12 cellular contexts compared by ENCODE assay signal in the genomic region with DNA sequence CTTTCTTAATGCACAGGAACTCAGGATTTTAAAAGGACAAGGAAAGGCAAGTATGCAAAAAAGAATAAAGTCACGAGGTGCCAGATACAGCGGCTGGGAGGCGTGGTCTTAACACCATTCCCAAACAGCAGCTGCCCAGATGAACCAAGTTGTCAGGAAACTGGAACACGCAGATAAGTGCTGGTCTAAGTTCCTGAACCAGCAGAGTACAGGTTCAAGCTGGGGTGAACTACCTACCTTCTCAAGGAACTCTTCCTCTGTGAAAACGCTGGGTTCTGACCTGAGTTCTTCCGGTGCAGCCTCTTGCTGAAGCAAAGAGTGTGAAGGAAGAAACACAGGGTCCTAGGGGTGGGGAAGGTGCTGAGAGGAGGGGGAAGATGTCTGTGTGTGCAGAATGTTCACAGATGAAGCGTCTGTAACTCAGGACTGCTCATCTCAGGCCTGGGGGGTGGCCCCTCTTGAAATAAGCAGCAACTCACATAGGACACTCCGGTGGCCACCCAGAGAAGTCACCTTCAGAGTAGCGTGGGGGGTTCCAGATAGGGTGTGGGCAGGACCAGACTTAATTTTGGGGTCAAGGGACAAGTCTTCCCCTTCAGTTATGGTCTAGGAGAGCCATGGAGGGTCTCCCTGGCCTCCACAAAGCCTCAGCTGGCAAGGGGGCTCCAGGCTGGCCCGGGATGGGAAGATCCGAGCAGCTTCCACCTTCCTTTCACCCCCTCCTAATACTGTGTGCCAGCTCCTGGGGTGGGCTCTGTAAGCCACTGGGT. TPM values are rescaled to one million over a fixed set of nuclear protein-coding genes. Genes with fewer than 3 reads are reported as not detected.
DNase-seq lines count a peak whose midpoint lies in the region; ATAC-seq and TF ChIP-seq lines count a peak whose summit lies in the region.
"Had no signal": no experiment of that assay in that cellular context is flagged by ENCODE, and none has a peak within 500 bp of the region (broad histone marks: within the 10 kb centered on the region; RNA-seq: fewer than 3 reads in every experiment).

No MANE protein-coding gene starts in this region.

- CTCF ChIA-PET in activated CD4-positive, alpha-beta T cell treated with anti-CD3 and anti-CD28 coated beads, Interleukin-2, amount 10 ng/mL, durations not matched to agents 7 days and 5 days (lab: Charles Lee), result no interaction called here
- CTCF ChIA-PET in WTC11 (lab: Charles Lee), result interaction anchor here (0.9 kb wide), 1 partner anchor 55 kb away, joined by 3 read pairs; no protein-coding TSS in a partner anchor

- POLR2A ChIA-PET in activated CD4-positive, alpha-beta T cell treated with anti-CD3 and anti-CD28 coated beads, Interleukin-2, amount 10 ng/mL, durations not matched to agents 7 days and 5 days (lab: Charles Lee), result no interaction called here
- POLR2A ChIA-PET in WTC11 (lab: Charles Lee), result no interaction called here

- peaks cover 13% of the 10 kb centered on the region for H3K36me3 Mint-ChIP-seq in activated CD4-positive, alpha-beta T cell treated with anti-CD3 and anti-CD28 coated beads, Interleukin-2, amount 10 ng/mL, durations not matched to agents 7 days and 5 days (ENCODE audit: low read depth)
- H3K36me3 Mint-ChIP-seq in WTC11, result peaks cover 23% of the 10 kb centered on the region
- peaks cover 11 to 18% (median 13%) of the 10 kb centered on the region in 3 donors for H3K36me3 Mint-ChIP-seq in immature natural killer cell

- no peak overlapping the region for H3K4me3 ChIP-seq in subcutaneous abdominal adipose tissue (ENCODE audit: low read depth in 1 of 5, low read length in 5 of 5)

- H3K27me3 Mint-ChIP-seq in activated CD4-positive, alpha-beta T cell treated with anti-CD3 and anti-CD28 coated beads, Interleukin-2, amount 10 ng/mL, durations not matched to agents 7 days and 5 days, result no peaks in the 10 kb centered on the region
- H3K27me3 Mint-ChIP-seq in WTC11 (ENCODE audit: low read depth) (no peaks in the 10 kb centered on the region), immature natural killer cell (ENCODE audit: low read depth in 3 of 3) (peaks cover 0 to 12% (median 7%) of the 10 kb centered on the region in 3 donors)

- DNase-seq in activated CD4-positive, alpha-beta T cell treated with anti-CD3 and anti-CD28 coated beads, Interleukin-2, amount 10 ng/mL, durations not matched to agents 7 days and 5 days, result peak; percentile 27
- DNase-seq in activated CD4-positive, alpha-beta T cell treated with anti-CD3 and anti-CD28 coated beads for 1 hour, result no peak
- DNase-seq in WTC11 (ENCODE audit: low spot score) (no peak), immature natural killer cell (peak; percentile 44 to 52 (median 50)), EL (no peak)
- DNase-seq: activated CD4-positive, CD25-positive, alpha-beta regulatory T cell; mesenchymal stem cell; NCI-H1694 had no signal

- peaks cover 0 to 51% (median 49%) of the 10 kb centered on the region in 5 donors for H3K4me1 ChIP-seq in subcutaneous abdominal adipose tissue (ENCODE audit: control insufficient read depth in 5 of 5, insufficient read depth in 5 of 5, low read length in 5 of 5)

- peak overlapping the region in 1 of 5 donors; percentile 2 for H3K9ac ChIP-seq in subcutaneous abdominal adipose tissue (ENCODE audit: low read length in 5 of 5)

- no peaks in the 10 kb centered on the region for H3K9me3 Mint-ChIP-seq in activated CD4-positive, alpha-beta T cell treated with anti-CD3 and anti-CD28 coated beads, Interleukin-2, amount 10 ng/mL, durations not matched to agents 7 days and 5 days
- H3K9me3 Mint-ChIP-seq in WTC11 (peaks cover 6% of the 10 kb centered on the region; the same call in 1 of the 2 replicates), immature natural killer cell (no peaks in the 10 kb centered on the region)

- peak overlapping the region; percentile 76 for H3K27ac Mint-ChIP-seq in activated CD4-positive, alpha-beta T cell treated with anti-CD3 and anti-CD28 coated beads, Interleukin-2, amount 10 ng/mL, durations not matched to agents 7 days and 5 days
- peak overlapping the region; percentile 74 for H3K27ac Mint-ChIP-seq in WTC11
- H3K27ac Mint-ChIP-seq in immature natural killer cell, result peak overlapping the region; percentile 92 to 97 (median 95)

- peaks cover 0 to 2% (median 0%) of the 10 kb centered on the region in 5 donors for H3K9me3 ChIP-seq in subcutaneous abdominal adipose tissue (ENCODE audit: control insufficient read depth in 5 of 5, low read length in 5 of 5)

- H3K36me3 ChIP-seq in subcutaneous abdominal adipose tissue (ENCODE audit: control insufficient read depth in 5 of 5, insufficient read depth in 5 of 5, low read length in 5 of 5), result peaks cover 0 to 11% (median 6%) of the 10 kb centered on the region in 5 donors

- TF ChIP-seq CTCF in WTC11 (IDR thresholded peaks at IDR 0.05), result no peak

- ATAC-seq in WTC11 (no peak), GM19324 (IDR thresholded peaks at IDR 0.05; ENCODE audit: low FRiP score, unreplicated experiment) (no peak), HG03159 (IDR thresholded peaks at IDR 0.05; ENCODE audit: unreplicated experiment) (no peak)

- no peaks in the 10 kb centered on the region for H3K27me3 ChIP-seq in subcutaneous abdominal adipose tissue (ENCODE audit: control insufficient read depth in 5 of 5, insufficient read depth in 4 of 5, low read length in 5 of 5)

- H3K4me1 Mint-ChIP-seq in activated CD4-positive, alpha-beta T cell treated with anti-CD3 and anti-CD28 coated beads, Interleukin-2, amount 10 ng/mL, durations not matched to agents 7 days and 5 days, result peaks cover 65% of the 10 kb centered on the region
- H3K4me1 Mint-ChIP-seq in WTC11 (peaks cover 53% of the 10 kb centered on the region), immature natural killer cell (peaks cover 85 to 87% of the 10 kb centered on the region in 2 donors)

- H3K27ac ChIP-seq in subcutaneous abdominal adipose tissue (ENCODE audit: low read depth, low read length), result peak overlapping the region; percentile 17
- H3K27ac ChIP-seq: HL-60 had no signal

- H3K4me3 Mint-ChIP-seq in activated CD4-positive, alpha-beta T cell treated with anti-CD3 and anti-CD28 coated beads, Interleukin-2, amount 10 ng/mL, durations not matched to agents 7 days and 5 days, result peak overlapping the region; percentile 48
- no peak overlapping the region for H3K4me3 Mint-ChIP-seq in WTC11
- H3K4me3 Mint-ChIP-seq in immature natural killer cell, result peak overlapping the region; percentile 86 to 96 (median 89)

TF ChIP-seq in WTC11, 78 proteins besides CTCF, POLR2A, EP300 and RAD21 (continues in another document):
- no peak for TF ChIP-seq ZNF396 (CRISPR knock-in tag; IDR thresholded peaks at IDR 0.05; ENCODE audit: borderline replicate concordance)
- TF ChIP-seq ESRRA (CRISPR knock-in tag; IDR thresholded peaks at IDR 0.05; ENCODE audit: borderline replicate concordance), result no peak
- TF ChIP-seq RORB (CRISPR knock-in tag; IDR thresholded peaks at IDR 0.05), result no peak
- no peak for TF ChIP-seq ZNF121 (CRISPR knock-in tag; IDR thresholded peaks at IDR 0.05)
- no peak for TF ChIP-seq PRRX2 (CRISPR knock-in tag; IDR thresholded peaks at IDR 0.05)
- TF ChIP-seq, protein P1, sequence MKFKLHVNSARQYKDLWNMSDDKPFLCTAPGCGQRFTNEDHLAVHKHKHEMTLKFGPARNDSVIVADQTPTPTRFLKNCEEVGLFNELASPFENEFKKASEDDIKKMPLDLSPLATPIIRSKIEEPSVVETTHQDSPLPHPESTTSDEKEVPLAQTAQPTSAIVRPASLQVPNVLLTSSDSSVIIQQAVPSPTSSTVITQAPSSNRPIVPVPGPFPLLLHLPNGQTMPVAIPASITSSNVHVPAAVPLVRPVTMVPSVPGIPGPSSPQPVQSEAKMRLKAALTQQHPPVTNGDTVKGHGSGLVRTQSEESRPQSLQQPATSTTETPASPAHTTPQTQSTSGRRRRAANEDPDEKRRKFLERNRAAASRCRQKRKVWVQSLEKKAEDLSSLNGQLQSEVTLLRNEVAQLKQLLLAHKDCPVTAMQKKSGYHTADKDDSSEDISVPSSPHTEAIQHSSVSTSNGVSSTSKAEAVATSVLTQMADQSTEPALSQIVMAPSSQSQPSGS (CRISPR knock-in tag; IDR thresholded peaks at IDR 0.05; ENCODE audit: borderline replicate concordance, low read depth), result no peak
- TF ChIP-seq SMAD3 (CRISPR knock-in tag; IDR thresholded peaks at IDR 0.05; ENCODE audit: borderline replicate concordance), result no peak
- no peak for TF ChIP-seq ZBTB21 (CRISPR knock-in tag; IDR thresholded peaks at IDR 0.05; ENCODE audit: borderline replicate concordance)
- TF ChIP-seq NFATC4 (CRISPR knock-in tag; IDR thresholded peaks at IDR 0.05), result no peak
- TF ChIP-seq ZNF232 (CRISPR knock-in tag; IDR thresholded peaks at IDR 0.05), result no peak

RNA-seq across cellular contexts. Expression of a gene that starts 3.2 kb away (rescaled TPM):
- 10 to 100 TPM; 25.9 to 26.3 TPM for total RNA-seq in activated CD4-positive, alpha-beta T cell treated with anti-CD3 and anti-CD28 coated beads, Interleukin-2, amount 10 ng/mL, durations not matched to agents 7 days and 5 days
- total RNA-seq in WTC11 (2021), result 57.6 to 84.2 TPM (median 75.0 TPM) in 3 replicates
- 100 to 1,000 TPM; 352 to 519 (median 512) TPM for polyA plus RNA-seq in immature natural killer cell

RNA-seq across cellular contexts. Expression of a gene that starts 31.1 kb away (rescaled TPM):
- not detected for total RNA-seq in activated CD4-positive, alpha-beta T cell treated with anti-CD3 and anti-CD28 coated beads, Interleukin-2, amount 10 ng/mL, durations not matched to agents 7 days and 5 days
- total RNA-seq in WTC11 (2021), result 4.0 to 5.1 TPM (median 4.6 TPM) in 3 replicates
- not detected for polyA plus RNA-seq in immature natural killer cell

RNA-seq across cellular contexts. Expression of a gene that starts 35.0 kb away (rescaled TPM):
- total RNA-seq in activated CD4-positive, alpha-beta T cell treated with anti-CD3 and anti-CD28 coated beads, Interleukin-2, amount 10 ng/mL, durations not matched to agents 7 days and 5 days, result not detected
- total RNA-seq in WTC11 (2021), result 0.53 to 1.1 TPM (median 0.81 TPM) in 3 replicates
- polyA plus RNA-seq in immature natural killer cell, result under 1 TPM in 2 of 3 donors, not detected in 1; 0.46 to 0.95 TPM

Comparison
In these comparisons a context has a peak if more than half of its experiments do, and no peak if none do; other contexts are left out.
1. DNase-seq: peak in activated CD4-positive, alpha-beta T cell treated with anti-CD3 and anti-CD28 coated beads, Interleukin-2, amount 10 ng/mL, durations not matched to agents 7 days and 5 days (single experiment) and immature natural killer cell (3 of 3); none in activated CD4-positive, alpha-beta T cell treated with anti-CD3 and anti-CD28 coated beads for 1 hour (single experiment), WTC11 (single experiment) and EL (single experiment).
2. Peak in every context shown above with its lines, with median percentiles within 50 percentile points of each other: H3K27ac Mint-ChIP-seq.